8 cellular contexts compared by ENCODE assay signal in the genomic region with DNA sequence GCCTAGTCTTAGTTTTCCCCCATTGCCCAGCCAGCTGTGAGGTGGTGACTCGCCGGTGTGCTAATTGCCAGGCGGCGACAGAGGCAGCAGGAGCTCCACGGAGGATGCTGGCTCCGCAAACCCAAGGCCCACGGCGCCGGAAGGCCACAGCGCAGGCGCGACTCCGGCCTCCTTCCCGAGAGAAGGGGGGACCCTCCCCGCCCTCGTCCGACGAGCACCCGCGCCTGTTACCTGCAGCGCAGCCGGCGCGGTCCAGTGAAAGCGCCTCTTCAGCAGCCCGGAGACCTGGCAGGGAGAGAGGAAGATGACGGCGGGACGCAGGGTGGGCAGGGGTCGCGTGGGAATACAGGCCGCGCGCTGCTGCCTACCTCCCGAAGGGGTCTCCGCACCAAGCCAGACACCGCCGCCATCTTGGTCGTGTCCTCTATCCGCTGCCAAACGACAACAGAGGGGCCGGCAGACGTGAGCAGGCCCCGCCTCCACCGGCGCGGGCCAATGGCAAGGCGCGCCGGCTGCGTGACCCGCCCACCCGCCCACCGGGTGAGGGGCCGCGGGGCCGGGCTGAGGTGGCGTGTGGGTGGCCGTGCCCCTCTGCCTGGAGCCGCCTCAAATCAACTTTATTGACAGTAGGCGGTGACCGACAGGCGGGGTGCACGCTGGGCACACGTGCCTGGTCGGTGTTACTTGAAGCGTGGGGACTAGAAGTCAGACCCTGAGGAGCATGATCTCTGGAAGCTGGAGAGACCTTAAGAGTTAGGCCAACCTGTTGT. TPM values are rescaled to one million over a fixed set of nuclear protein-coding genes. Genes with fewer than 3 reads are reported as not detected.
DNase-seq lines count a peak whose midpoint lies in the region; ATAC-seq, FAIRE-seq and TF ChIP-seq lines count a peak whose summit lies in the region.

A gene (minus strand): TSS at position 433 of the 770 bp plus-strand sequence. CDS start 23 bp downstream, at position 410.

- 0% methylated on average over 20 of the region's 67 CpGs for WGBS in HepG2 (ENCODE audit: low lambda C conversion rate)

- H3K27me3 Mint-ChIP-seq in dendritic cell treated with granulocyte-macrophage colony-stimulating factor and Interleukin-4, amounts not matched to agents 40 ng/mL and 50 ng/mL, for 4 days = no peaks in the 10 kb centered on the region

- peak; percentile 86 to 93 for TF ChIP-seq POLR2A in HepG2 (IDR thresholded peaks at IDR 0.05; ENCODE audit: insufficient read depth in 1 of 2, low read depth in 2 of 2, low read length in 2 of 2)

- in situ Hi-C loops in HepG2 (cut with HindIII; ENCODE audit: extremely low pct_ligation_motif_present, low pct_unique_long_range_greater_than_20kb) = no loop called here

- intact Hi-C loops in dendritic cell treated with granulocyte-macrophage colony-stimulating factor and Interleukin-4, amounts not matched to agents 40 ng/mL and 50 ng/mL, for 4 days (cut with micrococcal nuclease) = loop anchor here (1.0 kb wide), 2 partner anchors 58 to 99 kb away; no protein-coding TSS in a partner anchor
- intact Hi-C loops in HepG2 (cut with micrococcal nuclease; ENCODE audit: unreplicated experiment) = loop anchor here (2.0 to 5.0 kb wide), 2 partner anchors 59 to 87 kb away; a partner anchor contains a TSS

- ATAC-seq in GM19328 (IDR thresholded peaks at IDR 0.05; ENCODE audit: unreplicated experiment) = peak; percentile 90
- ATAC-seq in HG03469 (IDR thresholded peaks at IDR 0.05; ENCODE audit: unreplicated experiment) = peak; percentile 86
- ATAC-seq in HepG2 = peak; percentile 97

- peak within 1 kb of the TSS; percentile 92 for H3K27ac ChIP-seq in HepG2 (ENCODE audit: extremely low read length, insufficient read depth, low read length)

- peak within 1 kb of the TSS; percentile 68 to 97 (median 93) for H3K4me3 ChIP-seq in HepG2 (replicated peaks in 1 of 3; ENCODE audit: insufficient read depth in 1 of 3, low read depth in 2 of 3, low read length in 3 of 3)

- POLR2A ChIA-PET in HepG2 (lab: Yijun Ruan, JAX) = interaction anchor here (0.6 to 1.9 kb wide), 16 partner anchors 9 to 127 kb away, joined by 3 to 11 read pairs (median 3); a partner anchor contains a TSS

- peaks cover 5 to 37% of the 10 kb centered on the region in 2 experiments for H3K36me3 ChIP-seq in HepG2 (replicated peaks in 1 of 2; ENCODE audit: control insufficient read depth in 1 of 2, insufficient read depth in 2 of 2, low read length in 2 of 2)

- H3K27ac Mint-ChIP-seq in dendritic cell treated with granulocyte-macrophage colony-stimulating factor and Interleukin-4, amounts not matched to agents 40 ng/mL and 50 ng/mL, for 4 days = peak within 1 kb of the TSS; percentile 95

- no peaks in the 10 kb centered on the region for H3K9me3 Mint-ChIP-seq in dendritic cell treated with granulocyte-macrophage colony-stimulating factor and Interleukin-4, amounts not matched to agents 40 ng/mL and 50 ng/mL, for 4 days

- CTCF ChIA-PET in HepG2 (lab: Yijun Ruan, JAX; ENCODE audit: low intra/inter-chr PET ratio, low total read pairs) = no interaction called here

- BruUV-seq in HepG2 (replicated peaks; lab: Mats Ljungman, UMichigan) = TSS peak; percentile 54

- peak within 1 kb of the TSS; percentile 97 for H3K9ac ChIP-seq in HepG2 (ENCODE audit: insufficient read depth, low read depth, low read length)

- TF ChIP-seq CTCF in HepG2 (CRISPR knock-in tag; IDR thresholded peaks at IDR 0.05) = peak; percentile 22; the same call in 1 of the 2 replicates

- H3K4me1 ChIP-seq in HepG2 (ENCODE audit: insufficient read depth, low read length) = peaks cover 53% of the 10 kb centered on the region

- DNase-seq in C1 segment of cervical spinal cord (lab: John Stamatoyannopoulos, UW) = peak; percentile 79 to 99 (median 95)
- DNase-seq in NCI-H748 treated with DMSO at 0.1 percent for 48 hours (lab: John Stamatoyannopoulos, UW) = peak; percentile 38
- peak; percentile 79 to 83 for DNase-seq in activated CD4-positive, alpha-beta T cell treated with anti-CD3 and anti-CD28 coated beads, Interleukin-2, amount 50 U/mL, for 24 hours (ENCODE audit: low read depth in 1 of 2, low spot score in 1 of 2)
- DNase-seq in HepG2 (ENCODE audit: low spot score) = peak; percentile 77
- peak; percentile 83 for DNase-seq in stimulated activated CD4-positive, alpha-beta T cell treated with anti-CD3 and anti-CD28 coated beads, Interleukin-2, amount 100 ng/mL, for 48 hours

- peaks cover 19% of the 10 kb centered on the region for H3K79me2 ChIP-seq in HepG2 (ENCODE audit: insufficient read depth, low read length)

- peak; percentile 40 for TF ChIP-seq RAD21 in HepG2 (CRISPR knock-in tag; IDR thresholded peaks at IDR 0.05)

- FAIRE-seq in HepG2 (lab: Jason Lieb, UNC) = peak; percentile 53

- TF ChIP-seq EP300 in HepG2 (IDR thresholded peaks at IDR 0.05; ENCODE audit: low read depth in 2 of 2, low read length in 2 of 2) (peak in 1 of 2 experiments; percentile 73; a peak in 2 of 4 replicates), HepG2 (CRISPR knock-in tag; IDR thresholded peaks at IDR 0.05; ENCODE audit: borderline replicate concordance) (peak; percentile 70)

- peaks cover 0 to 1% of the 10 kb centered on the region in 2 experiments; a peak in 1 of 5 replicates for H3K27me3 ChIP-seq in HepG2 (ENCODE audit: control insufficient read depth in 1 of 2, insufficient read depth in 2 of 2, low read length in 2 of 2)

- H3K4me1 Mint-ChIP-seq in dendritic cell treated with granulocyte-macrophage colony-stimulating factor and Interleukin-4, amounts not matched to agents 40 ng/mL and 50 ng/mL, for 4 days (ENCODE audit: low read depth) = peaks cover 35% of the 10 kb centered on the region

- no peaks in the 10 kb centered on the region for H3K9me3 ChIP-seq in HepG2 (ENCODE audit: low read length)

- no peaks in the 10 kb centered on the region for H4K20me1 ChIP-seq in HepG2 (ENCODE audit: insufficient read depth, low read length)

- peak within 1 kb of the TSS; percentile 90 for H3K4me2 ChIP-seq in HepG2 (ENCODE audit: low read depth, low read length)

- H3K4me3 Mint-ChIP-seq in dendritic cell treated with granulocyte-macrophage colony-stimulating factor and Interleukin-4, amounts not matched to agents 40 ng/mL and 50 ng/mL, for 4 days = peak within 1 kb of the TSS; percentile 83

- no peak within 1 kb of the TSS for H2AFZ ChIP-seq in HepG2 (ENCODE audit: low read length)

- H3K36me3 Mint-ChIP-seq in dendritic cell treated with granulocyte-macrophage colony-stimulating factor and Interleukin-4, amounts not matched to agents 40 ng/mL and 50 ng/mL, for 4 days (ENCODE audit: low read depth) = peaks cover 43% of the 10 kb centered on the region

TF ChIP-seq in HepG2, 621 proteins besides CTCF, POLR2A, EP300 and RAD21 (continues in another document):
- TF ChIP-seq HDAC2 (CRISPR knock-in tag; IDR thresholded peaks at IDR 0.05) (peak; percentile 69; the same call in 1 of the 2 replicates), FOSL2 (CRISPR knock-in tag; IDR thresholded peaks at IDR 0.05) (peak; percentile 59), SIN3B (IDR thresholded peaks at IDR 0.05; ENCODE audit: low read length) (peak; percentile 47; the same call in 1 of the 2 replicates), SMAD1 (CRISPR knock-in tag; IDR thresholded peaks at IDR 0.05; ENCODE audit: borderline replicate concordance, low read depth) (0 out of 2 replicates have a peak, but pooled peaks have one; percentile 64), NR1H2 (CRISPR knock-in tag; IDR thresholded peaks at IDR 0.05; ENCODE audit: borderline replicate concordance, low read depth) (0 out of 2 replicates have a peak, but pooled peaks have one; percentile 25), ZNF564 (CRISPR knock-in tag; IDR thresholded peaks at IDR 0.05) (peak; percentile 64; the same call in 1 of the 2 replicates), ISL2 (CRISPR knock-in tag; IDR thresholded peaks at IDR 0.05) (peak; percentile 59), MBNL3 (CRISPR knock-in tag; conservative IDR thresholded peaks at IDR 0.05) (no peak)
- TF ChIP-seq, protein P1, sequence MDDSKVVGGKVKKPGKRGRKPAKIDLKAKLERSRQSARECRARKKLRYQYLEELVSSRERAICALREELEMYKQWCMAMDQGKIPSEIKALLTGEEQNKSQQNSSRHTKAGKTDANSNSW (CRISPR knock-in tag; IDR thresholded peaks at IDR 0.05; ENCODE audit: borderline replicate concordance) = no peak; the same call in 1 of the 2 replicates
- TF ChIP-seq, protein P2, sequence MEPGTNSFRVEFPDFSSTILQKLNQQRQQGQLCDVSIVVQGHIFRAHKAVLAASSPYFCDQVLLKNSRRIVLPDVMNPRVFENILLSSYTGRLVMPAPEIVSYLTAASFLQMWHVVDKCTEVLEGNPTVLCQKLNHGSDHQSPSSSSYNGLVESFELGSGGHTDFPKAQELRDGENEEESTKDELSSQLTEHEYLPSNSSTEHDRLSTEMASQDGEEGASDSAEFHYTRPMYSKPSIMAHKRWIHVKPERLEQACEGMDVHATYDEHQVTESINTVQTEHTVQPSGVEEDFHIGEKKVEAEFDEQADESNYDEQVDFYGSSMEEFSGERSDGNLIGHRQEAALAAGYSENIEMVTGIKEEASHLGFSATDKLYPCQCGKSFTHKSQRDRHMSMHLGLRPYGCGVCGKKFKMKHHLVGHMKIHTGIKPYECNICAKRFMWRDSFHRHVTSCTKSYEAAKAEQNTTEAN (CRISPR knock-in tag; conservative IDR thresholded peaks at IDR 0.05) = peak; percentile 82

RNA-seq across cellular contexts. Expression of the gene that starts here (rescaled TPM):
- 153 and 229 TPM in 2 replicates for total RNA-seq in HepG2 (2016; rRNA removed; fragmentation: Illumina TruSeq; extraction: Trizol)
- total RNA-seq in HepG2 (2016; cell fraction: cytosol; rRNA removed; fragmentation: Illumina TruSeq; extraction: Trizol; ENCODE audit: low read depth) = 14.8 and 15.6 TPM in 2 replicates
- 155 and 245 TPM in 2 replicates for total RNA-seq in HepG2 (2016; cell fraction: insoluble cytoplasmic fraction; rRNA removed; fragmentation: Illumina TruSeq; extraction: Trizol)
- total RNA-seq in HepG2 (2016; cell fraction: membrane; rRNA removed; fragmentation: Illumina TruSeq; extraction: Trizol) = 30.6 and 31.8 TPM in 2 replicates
- 63.1 and 66.4 TPM in 2 replicates for total RNA-seq in HepG2 (2016; cell fraction: nucleus; rRNA removed; fragmentation: Illumina TruSeq; extraction: Trizol)
- 97.1 and 108 TPM in 2 replicates for polyA plus RNA-seq in HepG2 (2011; rRNA removed)
- 68.4 and 102 TPM in 2 replicates for polyA plus RNA-seq in HepG2 (2011; cell fraction: cytosol; rRNA removed)
- polyA plus RNA-seq in HepG2 (2011; cell fraction: nucleus; rRNA removed) = 28.4 and 37.7 TPM in 2 replicates
- 113 and 146 TPM in 2 replicates for polyA plus RNA-seq in HepG2 (2012)
- polyA plus RNA-seq in HepG2 (2016; cell fraction: cytosol; fragmentation: Illumina TruSeq; extraction: Trizol; ENCODE audit: low read depth) = 11.6 and 12.1 TPM in 2 replicates
- 209 and 226 TPM in 2 replicates for polyA plus RNA-seq in HepG2 (2016; cell fraction: insoluble cytoplasmic fraction; fragmentation: Illumina TruSeq; extraction: Trizol; ENCODE audit: low read depth)
- 23.0 and 24.8 TPM in 2 replicates for polyA plus RNA-seq in HepG2 (2016; cell fraction: membrane; fragmentation: Illumina TruSeq; extraction: Trizol; ENCODE audit: low read depth)
- 66.3 and 77.5 TPM in 2 replicates for polyA plus RNA-seq in HepG2 (2016; cell fraction: nucleus; fragmentation: Illumina TruSeq; extraction: Trizol; ENCODE audit: insufficient read depth, low read depth)
- polyA minus RNA-seq in HepG2 (2011; rRNA and poly(A)+ RNA removed; ENCODE audit: low replicate concordance) = 76.8 and 97.2 TPM in 2 replicates
- polyA minus RNA-seq in HepG2 (2011; cell fraction: cytosol; rRNA and poly(A)+ RNA removed) = 47.7 and 50.9 TPM in 2 replicates
- polyA minus RNA-seq in HepG2 (2011; cell fraction: nucleus; rRNA and poly(A)+ RNA removed) = 91.3 and 98.1 TPM in 2 replicates

Comparison
In these comparisons a context has a peak if more than half of its experiments do, and no peak if none do; other contexts are left out.
1. Peak in every context shown above with its lines: DNase-seq, ATAC-seq, H3K4me3 ChIP-seq and H3K27ac ChIP-seq.
2. DNase-seq: peak in every context shown above with its lines; median percentile 95 in C1 segment of cervical spinal cord; 83 in stimulated activated CD4-positive, alpha-beta T cell treated with anti-CD3 and anti-CD28 coated beads, Interleukin-2, amount 100 ng/mL, for 48 hours; 81 in activated CD4-positive, alpha-beta T cell treated with anti-CD3 and anti-CD28 coated beads, Interleukin-2, amount 50 U/mL, for 24 hours; 77 in HepG2; 38 in NCI-H748 treated with DMSO at 0.1 percent for 48 hours.